31 cellular contexts compared by ENCODE assay signal in the genomic region with DNA sequence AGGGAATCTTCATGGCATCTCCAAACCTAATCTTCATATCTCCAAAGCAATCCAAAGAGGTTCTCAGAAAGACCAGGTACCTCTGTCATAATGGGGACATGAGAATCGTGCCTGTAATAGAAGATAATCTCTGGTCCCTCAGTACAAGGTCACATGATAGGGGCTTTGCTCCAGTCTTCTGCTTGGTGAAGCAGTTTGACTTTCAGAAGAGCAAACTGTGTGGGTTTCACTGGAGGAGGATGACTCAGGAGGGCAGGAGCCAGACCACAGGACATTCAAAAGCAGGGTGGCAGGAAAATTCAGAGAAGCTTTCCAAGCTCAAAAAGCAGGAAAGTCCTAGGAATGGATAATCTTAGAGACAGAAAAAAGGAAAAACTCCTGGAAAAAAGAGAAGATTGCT. TPM values are rescaled to one million over a fixed set of nuclear protein-coding genes. Genes with fewer than 3 reads are reported as not detected.
"Had no signal": no experiment of that assay in that cellular context is flagged by ENCODE, and none has a peak within 500 bp of the region (broad histone marks: within the 10 kb centered on the region; RNA-seq: fewer than 3 reads in every experiment).

No MANE protein-coding gene starts in this region.

- DNase-seq: cortex of kidney; effector memory CD8-positive, alpha-beta T cell; erythroblast; esophagus squamous epithelium; foreskin melanocyte; glutamatergic neuron; heart right ventricle; hypothalamus; mucosa of descending colon; naive B cell; pancreas; right lobe of liver; stimulated activated CD4-positive, alpha-beta T cell treated with anti-CD3 and anti-CD28 coated beads, Interleukin-12 subunit alpha, Interleukin-12 subunit beta, amount 100 ng/mL, for 4 hours; stimulated activated CD4-positive, alpha-beta T cell treated with anti-CD3 and anti-CD28 coated beads, Interleukin-1b, Interleukin-23, amount 100 ng/mL, for 48 hours; stimulated activated CD4-positive, alpha-beta T cell treated with anti-CD3 and anti-CD28 coated beads, Interleukin-4, amount 100 ng/mL, for 24 hours; stimulated activated naive CD4-positive, alpha-beta T cell treated with Interleukin-2 at 50 U/mL for 16 hours; stomach; thyroid gland; trophoblast cell had no signal

- H3K4me2 ChIP-seq: smooth muscle cell had no signal

- H3K4me3 ChIP-seq: esophagus squamous epithelium, heart right ventricle, lung, mucosa of descending colon, pancreas, right lobe of liver, smooth muscle cell, stomach, thyroid gland, vagina had no signal

- H3K9me3 ChIP-seq: esophagus squamous epithelium, heart right ventricle, mucosa of descending colon, neutrophil, pancreas, right lobe of liver, thyroid gland, vagina had no signal

- H3K27ac ChIP-seq: esophagus squamous epithelium, heart right ventricle, neutrophil, pancreas, right lobe of liver, stomach, thyroid gland, vagina had no signal

- ATAC-seq: effector memory CD8-positive, alpha-beta T cell; heart right ventricle; mucosa of descending colon; natural killer cell treated with Interleukin-12 subunit alpha and Interleukin-12 subunit beta and Interleukin-15 and Interleukin-18, amount 100 ng/mL, for 72 hours; pancreas; right lobe of liver; stimulated activated effector memory CD8-positive, alpha-beta T cell treated with anti-CD3 and anti-CD28 coated beads, Interleukin-12 subunit alpha, Interleukin-12 subunit beta, amount 100 ng/mL, for 72 hours had no signal

- H3K36me3 ChIP-seq: esophagus squamous epithelium, heart right ventricle, neutrophil, pancreas, right lobe of liver, stomach, thyroid gland, vagina had no signal

RNA-seq across cellular contexts. Expression of a gene that starts 10.6 kb away (rescaled TPM):
- total RNA-seq: dermis microvascular lymphatic vessel endothelial cell; esophagus squamous epithelium; heart right ventricle; liver; lung; mucosa of descending colon; natural killer cell treated with Interleukin-12 subunit alpha and Interleukin-12 subunit beta and Interleukin-15 and Interleukin-18, amount 100 ng/mL, for 72 hours; omental fat pad; pancreas; pulmonary artery endothelial cell; right lobe of liver; stomach; thyroid gland; ureter; vagina had no signal
- polyA plus RNA-seq: keratinocyte, liver, lung, pancreas, smooth muscle cell, stomach had no signal
